ENCODE assay signal across 17 cellular contexts in the genomic region with DNA sequence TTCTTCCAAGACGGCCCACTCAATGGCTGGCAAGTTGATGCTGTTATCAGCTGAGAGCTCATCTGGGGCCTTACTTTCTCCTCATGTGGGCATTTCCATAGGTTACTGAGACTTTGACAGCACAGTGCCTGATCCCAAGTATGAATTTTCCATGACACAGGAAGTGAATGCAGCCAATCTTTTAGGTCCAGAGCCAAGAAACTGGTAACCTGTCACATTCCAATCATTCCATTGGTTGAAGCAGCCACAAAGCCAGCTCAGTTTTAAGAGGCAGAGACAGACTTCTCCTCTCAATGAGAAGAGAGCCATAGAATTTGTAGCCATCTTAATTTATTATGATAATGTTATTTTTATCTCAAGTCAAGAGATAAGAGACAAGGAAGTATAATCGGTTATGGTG.
"Had no signal": no experiment of that assay in that cellular context is flagged by ENCODE, and none has a peak within 500 bp of the region (broad histone marks: within the 10 kb centered on the region; RNA-seq: fewer than 3 reads in every experiment).

No MANE protein-coding gene starts in this region.

- H3K27me3 ChIP-seq: colonic mucosa, heart left ventricle, suprapubic skin, upper lobe of right lung had no signal

- H3K9me3 ChIP-seq: colonic mucosa, psoas muscle, suprapubic skin, upper lobe of right lung had no signal

- H3K4me3 ChIP-seq: colonic mucosa, heart left ventricle, lung, mucosa of descending colon, psoas muscle, suprapubic skin, upper lobe of right lung had no signal

- H3K27me3 Mint-ChIP-seq: activated naive CD8-positive, alpha-beta T cell had no signal

- H3K27ac Mint-ChIP-seq: activated naive CD8-positive, alpha-beta T cell; natural killer cell had no signal

- H3K4me1 Mint-ChIP-seq: natural killer cell had no signal

- ATAC-seq: activated T-cell treated with anti-CD3 and anti-CD28 coated beads, Interleukin-2, amount 50 U/mL, for 4 hours; heart left ventricle; left colon; mucosa of descending colon; natural killer cell; psoas muscle; upper lobe of right lung had no signal

- H3K4me3 Mint-ChIP-seq: activated naive CD8-positive, alpha-beta T cell; activated T-cell treated with anti-CD3 and anti-CD28 coated beads, Interleukin-2, amount 50 U/mL, for 4 hours; natural killer cell had no signal

- H3K36me3 ChIP-seq: colonic mucosa, heart left ventricle, suprapubic skin, upper lobe of right lung had no signal

- H3K4me1 ChIP-seq: colonic mucosa, heart left ventricle, psoas muscle, suprapubic skin, upper lobe of right lung had no signal

- H3K27ac ChIP-seq: colonic mucosa, heart left ventricle, psoas muscle, suprapubic skin, upper lobe of right lung had no signal

- H3K36me3 Mint-ChIP-seq: activated naive CD8-positive, alpha-beta T cell had no signal

- DNase-seq: activated CD4-positive, alpha-beta T cell treated with anti-CD3 and anti-CD28 coated beads for 1 hour; activated CD4-positive, alpha-beta T cell treated with anti-CD3 and anti-CD28 coated beads, Interleukin-2, amount 50 U/mL, for 48 hours; activated effector memory CD4-positive, alpha-beta T cell treated with anti-CD3 and anti-CD28 coated beads, Interleukin-2, amount 50 U/mL, for 16 hours; activated T-cell treated with anti-CD3 and anti-CD28 coated beads, Interleukin-2, amount 50 U/mL, for 4 hours; colonic mucosa; foreskin melanocyte; heart left ventricle; left colon; mucosa of descending colon; natural killer cell; psoas muscle; stimulated activated CD4-positive, alpha-beta T cell treated with anti-CD3 and anti-CD28 coated beads, Interleukin-12 subunit alpha, Interleukin-12 subunit beta, amount 100 ng/mL, for 4 hours; stimulated activated naive CD4-positive, alpha-beta T cell treated with Interleukin-2 at 50 U/mL for 16 hours; upper lobe of right lung had no signal
